1 cellular context compared by ENCODE assay signal in the genomic region with DNA sequence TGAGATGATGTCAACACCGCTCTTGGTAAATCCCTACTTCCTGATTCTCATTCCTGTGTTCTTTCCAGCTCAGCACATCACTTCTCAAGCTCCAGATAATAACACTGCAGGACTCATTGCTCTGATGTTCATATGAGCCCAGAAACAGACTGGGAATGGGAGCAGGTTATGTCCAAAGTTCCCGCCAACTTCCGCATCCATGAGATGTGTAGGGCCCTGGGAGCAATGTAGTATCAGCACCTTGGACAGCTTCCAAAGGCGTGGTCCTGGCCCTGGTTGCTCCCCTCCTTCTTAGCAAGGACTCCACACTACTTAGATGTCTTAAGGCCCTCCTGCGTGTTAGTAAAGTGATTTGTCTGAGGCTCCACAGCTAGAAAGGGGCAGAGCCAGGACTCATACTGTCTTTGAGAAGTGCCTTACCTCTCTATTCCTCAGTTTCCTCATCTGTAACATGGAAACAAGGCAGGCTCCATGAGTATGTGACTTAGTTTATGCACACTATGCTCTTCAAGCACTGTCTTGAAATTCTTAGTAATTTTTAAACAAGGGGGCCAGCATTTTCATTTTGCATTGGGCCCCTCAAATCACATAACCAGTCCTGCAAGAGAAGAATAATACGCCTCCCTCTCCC.
TF ChIP-seq lines count a peak whose summit lies in the region.

No MANE protein-coding gene starts in this region.

TF ChIP-seq in K562, 482 proteins besides CTCF, POLR2A, EP300 and RAD21 (continued from another document):
- TF ChIP-seq, protein P1, sequence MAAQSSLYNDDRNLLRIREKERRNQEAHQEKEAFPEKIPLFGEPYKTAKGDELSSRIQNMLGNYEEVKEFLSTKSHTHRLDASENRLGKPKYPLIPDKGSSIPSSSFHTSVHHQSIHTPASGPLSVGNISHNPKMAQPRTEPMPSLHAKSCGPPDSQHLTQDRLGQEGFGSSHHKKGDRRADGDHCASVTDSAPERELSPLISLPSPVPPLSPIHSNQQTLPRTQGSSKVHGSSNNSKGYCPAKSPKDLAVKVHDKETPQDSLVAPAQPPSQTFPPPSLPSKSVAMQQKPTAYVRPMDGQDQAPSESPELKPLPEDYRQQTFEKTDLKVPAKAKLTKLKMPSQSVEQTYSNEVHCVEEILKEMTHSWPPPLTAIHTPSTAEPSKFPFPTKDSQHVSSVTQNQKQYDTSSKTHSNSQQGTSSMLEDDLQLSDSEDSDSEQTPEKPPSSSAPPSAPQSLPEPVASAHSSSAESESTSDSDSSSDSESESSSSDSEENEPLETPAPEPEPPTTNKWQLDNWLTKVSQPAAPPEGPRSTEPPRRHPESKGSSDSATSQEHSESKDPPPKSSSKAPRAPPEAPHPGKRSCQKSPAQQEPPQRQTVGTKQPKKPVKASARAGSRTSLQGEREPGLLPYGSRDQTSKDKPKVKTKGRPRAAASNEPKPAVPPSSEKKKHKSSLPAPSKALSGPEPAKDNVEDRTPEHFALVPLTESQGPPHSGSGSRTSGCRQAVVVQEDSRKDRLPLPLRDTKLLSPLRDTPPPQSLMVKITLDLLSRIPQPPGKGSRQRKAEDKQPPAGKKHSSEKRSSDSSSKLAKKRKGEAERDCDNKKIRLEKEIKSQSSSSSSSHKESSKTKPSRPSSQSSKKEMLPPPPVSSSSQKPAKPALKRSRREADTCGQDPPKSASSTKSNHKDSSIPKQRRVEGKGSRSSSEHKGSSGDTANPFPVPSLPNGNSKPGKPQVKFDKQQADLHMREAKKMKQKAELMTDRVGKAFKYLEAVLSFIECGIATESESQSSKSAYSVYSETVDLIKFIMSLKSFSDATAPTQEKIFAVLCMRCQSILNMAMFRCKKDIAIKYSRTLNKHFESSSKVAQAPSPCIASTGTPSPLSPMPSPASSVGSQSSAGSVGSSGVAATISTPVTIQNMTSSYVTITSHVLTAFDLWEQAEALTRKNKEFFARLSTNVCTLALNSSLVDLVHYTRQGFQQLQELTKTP (IDR thresholded peaks at IDR 0.05; ENCODE audit: low read depth in 1 of 2, partially characterized antibody in 2 of 2), result peak in 1 of 2 experiments; percentile 79
- TF ChIP-seq SRF (CRISPR knock-in tag; IDR thresholded peaks at IDR 0.05), result peak in 1 of 2 experiments; percentile 52; a peak in 1 of 4 replicates
- TF ChIP-seq ZNF766 (CRISPR knock-in tag; conservative IDR thresholded peaks at IDR 0.05), result 0 out of 2 replicates have a peak, but pooled peaks have one; percentile 53
- TF ChIP-seq, protein P2, sequence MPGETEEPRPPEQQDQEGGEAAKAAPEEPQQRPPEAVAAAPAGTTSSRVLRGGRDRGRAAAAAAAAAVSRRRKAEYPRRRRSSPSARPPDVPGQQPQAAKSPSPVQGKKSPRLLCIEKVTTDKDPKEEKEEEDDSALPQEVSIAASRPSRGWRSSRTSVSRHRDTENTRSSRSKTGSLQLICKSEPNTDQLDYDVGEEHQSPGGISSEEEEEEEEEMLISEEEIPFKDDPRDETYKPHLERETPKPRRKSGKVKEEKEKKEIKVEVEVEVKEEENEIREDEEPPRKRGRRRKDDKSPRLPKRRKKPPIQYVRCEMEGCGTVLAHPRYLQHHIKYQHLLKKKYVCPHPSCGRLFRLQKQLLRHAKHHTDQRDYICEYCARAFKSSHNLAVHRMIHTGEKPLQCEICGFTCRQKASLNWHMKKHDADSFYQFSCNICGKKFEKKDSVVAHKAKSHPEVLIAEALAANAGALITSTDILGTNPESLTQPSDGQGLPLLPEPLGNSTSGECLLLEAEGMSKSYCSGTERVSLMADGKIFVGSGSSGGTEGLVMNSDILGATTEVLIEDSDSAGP (CRISPR knock-in tag; IDR thresholded peaks at IDR 0.05), result no peak
- TF ChIP-seq, protein P3, sequence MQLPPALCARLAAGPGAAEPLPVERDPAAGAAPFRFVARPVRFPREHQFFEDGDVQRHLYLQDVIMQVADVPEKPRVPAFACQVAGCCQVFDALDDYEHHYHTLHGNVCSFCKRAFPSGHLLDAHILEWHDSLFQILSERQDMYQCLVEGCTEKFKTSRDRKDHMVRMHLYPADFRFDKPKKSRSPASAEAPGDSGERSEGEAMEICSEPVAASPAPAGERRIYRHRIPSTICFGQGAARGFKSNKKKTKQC (CRISPR knock-in tag; IDR thresholded peaks at IDR 0.05), result peak; percentile 71; the same call in 1 of the 2 replicates
- TF ChIP-seq CREM (IDR thresholded peaks at IDR 0.05; ENCODE audit: low read depth), result 0 out of 2 replicates have a peak, but pooled peaks have one; percentile 33
- TF ChIP-seq CEBPG (CRISPR knock-in tag; IDR thresholded peaks at IDR 0.05), result no peak
- TF ChIP-seq CEBPG (tag; conservative IDR thresholded peaks at IDR 0.05 in 1 of 2, IDR thresholded peaks at IDR 0.05 in 1 of 2), result no peak
- TF ChIP-seq, protein P4, sequence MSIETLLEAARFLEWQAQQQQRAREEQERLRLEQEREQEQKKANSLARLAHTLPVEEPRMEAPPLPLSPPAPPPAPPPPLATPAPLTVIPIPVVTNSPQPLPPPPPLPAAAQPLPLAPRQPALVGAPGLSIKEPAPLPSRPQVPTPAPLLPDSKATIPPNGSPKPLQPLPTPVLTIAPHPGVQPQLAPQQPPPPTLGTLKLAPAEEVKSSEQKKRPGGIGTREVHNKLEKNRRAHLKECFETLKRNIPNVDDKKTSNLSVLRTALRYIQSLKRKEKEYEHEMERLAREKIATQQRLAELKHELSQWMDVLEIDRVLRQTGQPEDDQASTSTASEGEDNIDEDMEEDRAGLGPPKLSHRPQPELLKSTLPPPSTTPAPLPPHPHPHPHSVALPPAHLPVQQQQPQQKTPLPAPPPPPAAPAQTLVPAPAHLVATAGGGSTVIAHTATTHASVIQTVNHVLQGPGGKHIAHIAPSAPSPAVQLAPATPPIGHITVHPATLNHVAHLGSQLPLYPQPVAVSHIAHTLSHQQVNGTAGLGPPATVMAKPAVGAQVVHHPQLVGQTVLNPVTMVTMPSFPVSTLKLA (conservative IDR thresholded peaks at IDR 0.05), result 0 out of 4 replicates have a peak, but pooled peaks of 1 of the 2 experiments have one; percentile 23
- TF ChIP-seq RB1 (IDR thresholded peaks at IDR 0.05; ENCODE audit: low read depth), result peak; percentile 57; the same call in 1 of the 2 replicates
- no peak for TF ChIP-seq NFIX (CRISPR knock-in tag; IDR thresholded peaks at IDR 0.05; ENCODE audit: low read depth)
- TF ChIP-seq, protein P5, sequence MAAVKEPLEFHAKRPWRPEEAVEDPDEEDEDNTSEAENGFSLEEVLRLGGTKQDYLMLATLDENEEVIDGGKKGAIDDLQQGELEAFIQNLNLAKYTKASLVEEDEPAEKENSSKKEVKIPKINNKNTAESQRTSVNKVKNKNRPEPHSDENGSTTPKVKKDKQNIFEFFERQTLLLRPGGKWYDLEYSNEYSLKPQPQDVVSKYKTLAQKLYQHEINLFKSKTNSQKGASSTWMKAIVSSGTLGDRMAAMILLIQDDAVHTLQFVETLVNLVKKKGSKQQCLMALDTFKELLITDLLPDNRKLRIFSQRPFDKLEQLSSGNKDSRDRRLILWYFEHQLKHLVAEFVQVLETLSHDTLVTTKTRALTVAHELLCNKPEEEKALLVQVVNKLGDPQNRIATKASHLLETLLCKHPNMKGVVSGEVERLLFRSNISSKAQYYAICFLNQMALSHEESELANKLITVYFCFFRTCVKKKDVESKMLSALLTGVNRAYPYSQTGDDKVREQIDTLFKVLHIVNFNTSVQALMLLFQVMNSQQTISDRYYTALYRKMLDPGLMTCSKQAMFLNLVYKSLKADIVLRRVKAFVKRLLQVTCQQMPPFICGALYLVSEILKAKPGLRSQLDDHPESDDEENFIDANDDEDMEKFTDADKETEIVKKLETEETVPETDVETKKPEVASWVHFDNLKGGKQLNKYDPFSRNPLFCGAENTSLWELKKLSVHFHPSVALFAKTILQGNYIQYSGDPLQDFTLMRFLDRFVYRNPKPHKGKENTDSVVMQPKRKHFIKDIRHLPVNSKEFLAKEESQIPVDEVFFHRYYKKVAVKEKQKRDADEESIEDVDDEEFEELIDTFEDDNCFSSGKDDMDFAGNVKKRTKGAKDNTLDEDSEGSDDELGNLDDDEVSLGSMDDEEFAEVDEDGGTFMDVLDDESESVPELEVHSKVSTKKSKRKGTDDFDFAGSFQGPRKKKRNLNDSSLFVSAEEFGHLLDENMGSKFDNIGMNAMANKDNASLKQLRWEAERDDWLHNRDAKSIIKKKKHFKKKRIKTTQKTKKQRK (IDR thresholded peaks at IDR 0.05; ENCODE audit: borderline replicate concordance, low read depth, low read length), result no peak
- TF ChIP-seq STAG1 (CRISPR knock-in tag; IDR thresholded peaks at IDR 0.05; ENCODE audit: borderline replicate concordance), result 0 out of 2 replicates have a peak, but pooled peaks have one; percentile 3
- TF ChIP-seq, protein P6, sequence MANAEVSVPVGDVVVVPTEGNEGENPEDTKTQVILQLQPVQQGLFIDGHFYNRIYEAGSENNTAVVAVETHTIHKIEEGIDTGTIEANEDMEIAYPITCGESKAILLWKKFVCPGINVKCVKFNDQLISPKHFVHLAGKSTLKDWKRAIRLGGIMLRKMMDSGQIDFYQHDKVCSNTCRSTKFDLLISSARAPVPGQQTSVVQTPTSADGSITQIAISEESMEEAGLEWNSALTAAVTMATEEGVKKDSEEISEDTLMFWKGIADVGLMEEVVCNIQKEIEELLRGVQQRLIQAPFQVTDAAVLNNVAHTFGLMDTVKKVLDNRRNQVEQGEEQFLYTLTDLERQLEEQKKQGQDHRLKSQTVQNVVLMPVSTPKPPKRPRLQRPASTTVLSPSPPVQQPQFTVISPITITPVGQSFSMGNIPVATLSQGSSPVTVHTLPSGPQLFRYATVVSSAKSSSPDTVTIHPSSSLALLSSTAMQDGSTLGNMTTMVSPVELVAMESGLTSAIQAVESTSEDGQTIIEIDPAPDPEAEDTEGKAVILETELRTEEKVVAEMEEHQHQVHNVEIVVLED (CRISPR knock-in tag; IDR thresholded peaks at IDR 0.05), result no peak
- TF ChIP-seq EHMT2 (IDR thresholded peaks at IDR 0.05), result peak; percentile 98
- no peak for TF ChIP-seq NR4A1 (CRISPR knock-in tag; IDR thresholded peaks at IDR 0.05)
- 0 out of 2 replicates have a peak, but pooled peaks have one; percentile 32 for TF ChIP-seq NR4A1 (tag; IDR thresholded peaks at IDR 0.05)
- peak; percentile 87 for TF ChIP-seq PRMT5 (CRISPR knock-in tag; IDR thresholded peaks at IDR 0.05)
- TF ChIP-seq ILK (tag; IDR thresholded peaks at IDR 0.05; ENCODE audit: borderline replicate concordance, low read depth), result no peak
- TF ChIP-seq HDAC2 (IDR thresholded peaks at IDR 0.05), result peak; percentile 44; the same call in 1 of the 2 replicates
- TF ChIP-seq, protein P7, sequence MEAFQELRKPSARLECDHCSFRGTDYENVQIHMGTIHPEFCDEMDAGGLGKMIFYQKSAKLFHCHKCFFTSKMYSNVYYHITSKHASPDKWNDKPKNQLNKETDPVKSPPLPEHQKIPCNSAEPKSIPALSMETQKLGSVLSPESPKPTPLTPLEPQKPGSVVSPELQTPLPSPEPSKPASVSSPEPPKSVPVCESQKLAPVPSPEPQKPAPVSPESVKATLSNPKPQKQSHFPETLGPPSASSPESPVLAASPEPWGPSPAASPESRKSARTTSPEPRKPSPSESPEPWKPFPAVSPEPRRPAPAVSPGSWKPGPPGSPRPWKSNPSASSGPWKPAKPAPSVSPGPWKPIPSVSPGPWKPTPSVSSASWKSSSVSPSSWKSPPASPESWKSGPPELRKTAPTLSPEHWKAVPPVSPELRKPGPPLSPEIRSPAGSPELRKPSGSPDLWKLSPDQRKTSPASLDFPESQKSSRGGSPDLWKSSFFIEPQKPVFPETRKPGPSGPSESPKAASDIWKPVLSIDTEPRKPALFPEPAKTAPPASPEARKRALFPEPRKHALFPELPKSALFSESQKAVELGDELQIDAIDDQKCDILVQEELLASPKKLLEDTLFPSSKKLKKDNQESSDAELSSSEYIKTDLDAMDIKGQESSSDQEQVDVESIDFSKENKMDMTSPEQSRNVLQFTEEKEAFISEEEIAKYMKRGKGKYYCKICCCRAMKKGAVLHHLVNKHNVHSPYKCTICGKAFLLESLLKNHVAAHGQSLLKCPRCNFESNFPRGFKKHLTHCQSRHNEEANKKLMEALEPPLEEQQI (IDR thresholded peaks at IDR 0.05), result peak; percentile 43; the same call in 1 of the 2 replicates
- TF ChIP-seq MIER1 (IDR thresholded peaks at IDR 0.05; ENCODE audit: low read depth), result peak; percentile 95
- peak; percentile 64; the same call in 1 of the 2 replicates for TF ChIP-seq ZNF644 (tag; IDR thresholded peaks at IDR 0.05; ENCODE audit: low read depth)
- TF ChIP-seq FOXP1 (CRISPR knock-in tag; IDR thresholded peaks at IDR 0.05), result 0 out of 2 replicates have a peak, but pooled peaks have one; percentile 33
- no peak for TF ChIP-seq HCFC1 (IDR thresholded peaks at IDR 0.05; ENCODE audit: low read depth, low read length)
- no peak for TF ChIP-seq ZNF41 (CRISPR knock-in tag; conservative IDR thresholded peaks at IDR 0.05)
- TF ChIP-seq, protein P8, sequence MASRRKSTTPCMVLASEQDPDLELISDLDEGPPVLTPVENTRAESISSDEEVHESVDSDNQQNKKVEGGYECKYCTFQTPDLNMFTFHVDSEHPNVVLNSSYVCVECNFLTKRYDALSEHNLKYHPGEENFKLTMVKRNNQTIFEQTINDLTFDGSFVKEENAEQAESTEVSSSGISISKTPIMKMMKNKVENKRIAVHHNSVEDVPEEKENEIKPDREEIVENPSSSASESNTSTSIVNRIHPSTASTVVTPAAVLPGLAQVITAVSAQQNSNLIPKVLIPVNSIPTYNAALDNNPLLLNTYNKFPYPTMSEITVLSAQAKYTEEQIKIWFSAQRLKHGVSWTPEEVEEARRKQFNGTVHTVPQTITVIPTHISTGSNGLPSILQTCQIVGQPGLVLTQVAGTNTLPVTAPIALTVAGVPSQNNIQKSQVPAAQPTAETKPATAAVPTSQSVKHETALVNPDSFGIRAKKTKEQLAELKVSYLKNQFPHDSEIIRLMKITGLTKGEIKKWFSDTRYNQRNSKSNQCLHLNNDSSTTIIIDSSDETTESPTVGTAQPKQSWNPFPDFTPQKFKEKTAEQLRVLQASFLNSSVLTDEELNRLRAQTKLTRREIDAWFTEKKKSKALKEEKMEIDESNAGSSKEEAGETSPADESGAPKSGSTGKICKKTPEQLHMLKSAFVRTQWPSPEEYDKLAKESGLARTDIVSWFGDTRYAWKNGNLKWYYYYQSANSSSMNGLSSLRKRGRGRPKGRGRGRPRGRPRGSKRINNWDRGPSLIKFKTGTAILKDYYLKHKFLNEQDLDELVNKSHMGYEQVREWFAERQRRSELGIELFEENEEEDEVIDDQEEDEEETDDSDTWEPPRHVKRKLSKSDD (conservative IDR thresholded peaks at IDR 0.05; ENCODE audit: low read length), result no peak
- no peak for TF ChIP-seq TEAD2 (tag; IDR thresholded peaks at IDR 0.05)
- TF ChIP-seq ELF1 (tag; IDR thresholded peaks at IDR 0.05), result peak; percentile 64
